ENCODE assay signal across 8 cellular contexts in genomic region chr15:63601026-63601726, GRCh38. TPM values are rescaled to one million over a fixed set of nuclear protein-coding genes. Genes with fewer than 3 reads are reported as not detected.
A peak's percentile ranks its signal among the peaks of the same experiment; 100 is the strongest.
DNase-seq lines count a peak whose midpoint lies in the region; ATAC-seq and TF ChIP-seq lines count a peak whose summit lies in the region.

No MANE protein-coding gene starts in this region.

- H3K27me3 ChIP-seq in endocrine pancreas (ENCODE audit: control insufficient read depth, insufficient read depth, low read length) (no peaks in the 10 kb centered on the region), thymus (ENCODE audit: control insufficient read depth, insufficient read depth) (no peaks in the 10 kb centered on the region)

- H3K4me1 ChIP-seq in endocrine pancreas (ENCODE audit: control insufficient read depth, insufficient read depth, low read length) (no peaks in the 10 kb centered on the region), thymus (ENCODE audit: control insufficient read depth, insufficient read depth, low read length) (peaks cover 18% of the 10 kb centered on the region)

- CTCF ChIA-PET in activated CD4-positive, alpha-beta memory T cell treated with anti-CD3 and anti-CD28 coated beads for 36 hours (lab: Charles Lee), result interaction anchor here (0.8 to 9.3 kb wide), 10 partner anchors 10 to 138 kb away, joined by 3 to 69 read pairs (median 16); partner anchors contain the start of gene USP3

- peak; percentile 8 for ATAC-seq in GM19397 (IDR thresholded peaks at IDR 0.05; ENCODE audit: unreplicated experiment)

- peaks cover 54% of the 10 kb centered on the region for H3K4me1 Mint-ChIP-seq in activated CD4-positive, alpha-beta memory T cell treated with anti-CD3 and anti-CD28 coated beads for 36 hours (ENCODE audit: low read depth)

- H3K36me3 Mint-ChIP-seq in activated CD4-positive, alpha-beta memory T cell treated with anti-CD3 and anti-CD28 coated beads for 36 hours, result no peaks in the 10 kb centered on the region

- H3K9ac ChIP-seq in endocrine pancreas (ENCODE audit: control insufficient read depth, insufficient read depth, low read length), result peak overlapping the region; percentile 65

- under 1% methylated on average over 64 of the region's 64 CpGs for WGBS in thymus

- DNase-seq in activated CD4-positive, alpha-beta memory T cell treated with anti-CD3 and anti-CD28 coated beads for 36 hours, result peak; percentile 77
- DNase-seq in myocyte (ENCODE audit: low read depth) (peak; percentile 48), T1000 (lab: John Stamatoyannopoulos, UW) (no peak)

- H3K27ac Mint-ChIP-seq in activated CD4-positive, alpha-beta memory T cell treated with anti-CD3 and anti-CD28 coated beads for 36 hours, result peak overlapping the region; percentile 96

- H3K9me3 Mint-ChIP-seq in activated CD4-positive, alpha-beta memory T cell treated with anti-CD3 and anti-CD28 coated beads for 36 hours, result no peaks in the 10 kb centered on the region

- H3K4me3 Mint-ChIP-seq in activated CD4-positive, alpha-beta memory T cell treated with anti-CD3 and anti-CD28 coated beads for 36 hours, result peak overlapping the region; percentile 93

- H3K4me3 ChIP-seq in endocrine pancreas (ENCODE audit: control insufficient read depth, insufficient read depth, low read length) (peak overlapping the region; percentile 45), thymus (ENCODE audit: low read length) (peak overlapping the region; percentile 56)

- no peaks in the 10 kb centered on the region for H3K9me3 ChIP-seq in KOPT-K1 (ENCODE audit: insufficient read depth, low read length, poor library complexity, severe bottlenecking)
- no peaks in the 10 kb centered on the region for H3K9me3 ChIP-seq in endocrine pancreas (ENCODE audit: control insufficient read depth, low read length)
- no peaks in the 10 kb centered on the region for H3K9me3 ChIP-seq in thymus (ENCODE audit: control insufficient read depth)

- peak; percentile 34 for TF ChIP-seq CTCF in C4-2B (conservative IDR thresholded peaks at IDR 0.05)

- H3K36me3 ChIP-seq in KOPT-K1 (ENCODE audit: insufficient read depth, low read length) (no peaks in the 10 kb centered on the region), endocrine pancreas (ENCODE audit: control insufficient read depth, insufficient read depth, low read length) (no peaks in the 10 kb centered on the region), thymus (ENCODE audit: control insufficient read depth, insufficient read depth) (no peaks in the 10 kb centered on the region)

- H3K27me3 Mint-ChIP-seq in activated CD4-positive, alpha-beta memory T cell treated with anti-CD3 and anti-CD28 coated beads for 36 hours, result no peaks in the 10 kb centered on the region

- H3K27ac ChIP-seq in C4-2B, result peak overlapping the region; percentile 91
- H3K27ac ChIP-seq in KOPT-K1 (ENCODE audit: low read depth, low read length, poor library complexity, severe bottlenecking), result peak overlapping the region; percentile 55
- peak overlapping the region; percentile 67 for H3K27ac ChIP-seq in thymus (ENCODE audit: low read depth)

- intact Hi-C loops in activated CD4-positive, alpha-beta memory T cell treated with anti-CD3 and anti-CD28 coated beads for 36 hours (cut with micrococcal nuclease), result loop anchor here (10.0 kb wide), 1 partner anchor 494 kb away; the partner anchor contains the start of genes CIAO2A and SNX1

- POLR2A ChIA-PET in activated CD4-positive, alpha-beta memory T cell treated with anti-CD3 and anti-CD28 coated beads for 36 hours (lab: Charles Lee), result interaction anchor here (0.6 to 4.2 kb wide), 7 partner anchors 9 to 125 kb away, joined by 3 to 29 read pairs (median 6); partner anchors contain the start of gene USP3

RNA-seq across cellular contexts. Expression of gene FBXL22, which starts 4.0 kb away (rescaled TPM):
- under 1 TPM; 0.48 to 0.74 TPM for total RNA-seq in activated CD4-positive, alpha-beta memory T cell treated with anti-CD3 and anti-CD28 coated beads for 36 hours
- 26.5 and 39.5 TPM in 2 replicates for total RNA-seq in myocyte
- polyA plus RNA-seq in myocyte (2012), result 10.0 TPM
- 0.68 TPM for polyA plus RNA-seq in thymus

Comparison
In these comparisons a context has a peak if more than half of its experiments do, and no peak if none do; other contexts are left out.
1. RNA of gene FBXL22, which starts 4.0 kb away (total RNA-seq): 26.5 to 39.5 TPM in myocyte; 0.48 to 0.74 TPM in activated CD4-positive, alpha-beta memory T cell treated with anti-CD3 and anti-CD28 coated beads for 36 hours; every median in the first group is over 10 times any median in the second.
2. Peak in every context shown above with its lines, with median percentiles within 50 percentile points of each other: H3K27ac ChIP-seq.